1 cellular context compared by ENCODE assay signal in the genomic region with DNA sequence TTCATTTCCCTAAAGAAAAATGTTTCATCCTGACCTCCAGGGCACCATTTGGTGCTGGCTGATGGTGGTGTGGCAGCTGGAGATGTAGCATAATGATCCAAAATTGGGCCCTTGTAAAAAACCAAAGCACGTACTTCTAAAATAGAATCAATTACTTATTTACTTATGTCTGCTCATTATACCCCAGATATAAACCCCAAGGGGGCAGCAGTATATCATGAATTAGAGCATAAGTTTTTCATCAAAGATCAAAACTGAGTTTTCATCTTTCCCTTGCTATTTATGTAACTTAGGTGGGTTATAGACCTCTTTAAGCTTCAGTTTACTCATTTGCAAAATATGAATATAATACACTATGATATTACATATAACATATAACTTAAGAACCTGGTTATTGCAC.
TF ChIP-seq lines count a peak whose summit lies in the region.

No MANE protein-coding gene starts in this region.

TF ChIP-seq in HCT116, 20 proteins besides CTCF, POLR2A, EP300 and RAD21 (continued from another document):
- TF ChIP-seq REST (IDR thresholded peaks at IDR 0.05; ENCODE audit: low read depth): no peak
- no peak for TF ChIP-seq MAX (IDR thresholded peaks at IDR 0.05)
- no peak for TF ChIP-seq EZH2 (IDR thresholded peaks at IDR 0.05)
- TF ChIP-seq ZBTB33 (IDR thresholded peaks at IDR 0.05; ENCODE audit: extremely low read depth, insufficient replicate concordance, low read length): no peak
- no peak for TF ChIP-seq YY1 (IDR thresholded peaks at IDR 0.05; ENCODE audit: extremely low read depth, insufficient replicate concordance, low read depth, low read length)
- no peak for TF ChIP-seq ELF1 (IDR thresholded peaks at IDR 0.05; ENCODE audit: borderline replicate concordance, low read depth)
- TF ChIP-seq ZFX (IDR thresholded peaks at IDR 0.05): no peak
- TF ChIP-seq, protein P1, sequence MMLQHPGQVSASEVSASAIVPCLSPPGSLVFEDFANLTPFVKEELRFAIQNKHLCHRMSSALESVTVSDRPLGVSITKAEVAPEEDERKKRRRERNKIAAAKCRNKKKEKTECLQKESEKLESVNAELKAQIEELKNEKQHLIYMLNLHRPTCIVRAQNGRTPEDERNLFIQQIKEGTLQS (IDR thresholded peaks at IDR 0.05): no peak
- TF ChIP-seq POLR2AphosphoS5 (IDR thresholded peaks at IDR 0.05; ENCODE audit: low read depth, low read length): no peak
- TF ChIP-seq SIN3A (IDR thresholded peaks at IDR 0.05; ENCODE audit: low read depth): no peak
- TF ChIP-seq EZH2phosphoT487 (IDR thresholded peaks at IDR 0.05; ENCODE audit: borderline replicate concordance): no peak
TF ChIP-seq in HCT116: peak in this region for 0.
